25 cellular contexts compared by ENCODE assay signal in genomic region chr7:27532256-27532783, GRCh38.
A peak's percentile ranks its signal among the peaks of the same experiment; 100 is the strongest.
DNase-seq lines count a peak whose midpoint lies in the region; ATAC-seq, FAIRE-seq and TF ChIP-seq lines count a peak whose summit lies in the region.
"Had no signal": no experiment of that assay in that cellular context is flagged by ENCODE, and none has a peak within 500 bp of the region (broad histone marks: within the 10 kb centered on the region; RNA-seq: fewer than 3 reads in every experiment).

No MANE protein-coding gene starts in this region.

- peak; percentile 38 for FAIRE-seq in H54 (lab: Jason Lieb, UNC)
- no peak for FAIRE-seq in astrocyte (lab: Jason Lieb, UNC)
- FAIRE-seq: keratinocyte, small intestine had no signal

- DNase-seq in H54 (ENCODE audit: insufficient read length, low spot score): no peak
- DNase-seq in NCI-H1694 treated with DMSO at 0.1 percent for 48 hours (lab: John Stamatoyannopoulos, UW): peak; percentile 25
- DNase-seq in astrocyte (ENCODE audit: low read depth): peak; percentile 4
- peak; percentile 46 for DNase-seq in iris pigment epithelial cell (ENCODE audit: low read depth)
- DNase-seq in germinal center (ENCODE audit: low spot score): no peak
- no peak for DNase-seq in GM19238 (ENCODE audit: insufficient read length, low spot score)
- DNase-seq: activated CD4-positive, alpha-beta T cell treated with anti-CD3 and anti-CD28 coated beads, Interleukin-2, amount 10 ng/mL, durations not matched to agents 7 days and 5 days; activated effector memory CD4-positive, alpha-beta T cell treated with anti-CD3 and anti-CD28 coated beads, Interleukin-2, amount 50 U/mL, for 16 hours; activated naive CD8-positive, alpha-beta T cell treated with anti-CD3 and anti-CD28 coated beads, Interleukin-2, amount 50 U/mL, for 24 hours; activated T-cell treated with anti-CD3 and anti-CD28 coated beads, Interleukin-2, amount 50 U/mL, for 24 hours; brain microvascular endothelial cell; C1 segment of cervical spinal cord; COR-L47; GDM1; Kasumi-1; left ventricle myocardium superior; NCI-H1092; NCI-H187 treated with DMSO at 0.1 percent for 48 hours; small intestine; stimulated activated naive CD4-positive, alpha-beta T cell; SW 1271; T-helper 9 cell had no signal

- H3K9me3 Mint-ChIP-seq in astrocyte (ENCODE audit: unreplicated experiment): peaks cover 2% of the 10 kb centered on the region
- H3K9me3 Mint-ChIP-seq: activated CD4-positive, alpha-beta T cell treated with anti-CD3 and anti-CD28 coated beads, Interleukin-2, amount 10 ng/mL, durations not matched to agents 7 days and 5 days; activated naive CD8-positive, alpha-beta T cell treated with anti-CD3 and anti-CD28 coated beads, Interleukin-2, amount 50 U/mL, for 24 hours; activated T-cell treated with anti-CD3 and anti-CD28 coated beads, Interleukin-2, amount 50 U/mL, for 24 hours had no signal

- no peaks in the 10 kb centered on the region for H3K9me3 ChIP-seq in astrocyte (ENCODE audit: insufficient read depth, low read depth, low read length)

- no peak overlapping the region for H3K27ac Mint-ChIP-seq in astrocyte (ENCODE audit: unreplicated experiment)
- H3K27ac Mint-ChIP-seq: activated CD4-positive, alpha-beta T cell treated with anti-CD3 and anti-CD28 coated beads, Interleukin-2, amount 10 ng/mL, durations not matched to agents 7 days and 5 days; activated naive CD8-positive, alpha-beta T cell treated with anti-CD3 and anti-CD28 coated beads, Interleukin-2, amount 50 U/mL, for 24 hours; activated T-cell treated with anti-CD3 and anti-CD28 coated beads, Interleukin-2, amount 50 U/mL, for 24 hours; type B pancreatic cell had no signal

- no peak overlapping the region for H3K4me3 ChIP-seq in astrocyte (ENCODE audit: insufficient read depth, low read depth, low read length)

- no peaks in the 10 kb centered on the region for H3K4me1 ChIP-seq in astrocyte (ENCODE audit: insufficient read depth, low read length)

- no peak overlapping the region for H3K4me3 Mint-ChIP-seq in astrocyte (ENCODE audit: unreplicated experiment)
- H3K4me3 Mint-ChIP-seq: activated CD4-positive, alpha-beta T cell treated with anti-CD3 and anti-CD28 coated beads, Interleukin-2, amount 10 ng/mL, durations not matched to agents 7 days and 5 days; activated naive CD8-positive, alpha-beta T cell treated with anti-CD3 and anti-CD28 coated beads, Interleukin-2, amount 50 U/mL, for 24 hours; activated T-cell treated with anti-CD3 and anti-CD28 coated beads, Interleukin-2, amount 50 U/mL, for 24 hours; type B pancreatic cell had no signal

- no peaks in the 10 kb centered on the region for H4K20me1 ChIP-seq in astrocyte (ENCODE audit: insufficient read depth, low read length)

- H3K36me3 Mint-ChIP-seq in astrocyte (ENCODE audit: low read depth, unreplicated experiment): peaks cover 21% of the 10 kb centered on the region

- no peaks in the 10 kb centered on the region for H3K36me3 ChIP-seq in astrocyte (ENCODE audit: insufficient read depth, low read length)

- H3K27me3 ChIP-seq in astrocyte (ENCODE audit: insufficient read depth, low read length): no peaks in the 10 kb centered on the region
- H3K27me3 ChIP-seq: brain microvascular endothelial cell had no signal

- no peak for TF ChIP-seq POLR2A in H54 (IDR thresholded peaks at IDR 0.05; ENCODE audit: low read depth, low read length)

- H3K27ac ChIP-seq in astrocyte (ENCODE audit: low read depth, low read length): no peak overlapping the region
- H3K27ac ChIP-seq: brain microvascular endothelial cell had no signal

- H3K79me2 ChIP-seq in astrocyte (ENCODE audit: insufficient read depth, low read length): no peaks in the 10 kb centered on the region

- H3K4me1 Mint-ChIP-seq in astrocyte (ENCODE audit: low read depth, unreplicated experiment): no peaks in the 10 kb centered on the region
- H3K4me1 Mint-ChIP-seq: activated CD4-positive, alpha-beta T cell treated with anti-CD3 and anti-CD28 coated beads, Interleukin-2, amount 10 ng/mL, durations not matched to agents 7 days and 5 days; activated naive CD8-positive, alpha-beta T cell treated with anti-CD3 and anti-CD28 coated beads, Interleukin-2, amount 50 U/mL, for 24 hours had no signal

- ATAC-seq in HG02588 (IDR thresholded peaks at IDR 0.05; ENCODE audit: unreplicated experiment): no peak
- ATAC-seq: activated naive CD8-positive, alpha-beta T cell treated with anti-CD3 and anti-CD28 coated beads, Interleukin-2, amount 50 U/mL, for 24 hours; left ventricle myocardium superior had no signal

- H3K4me2 ChIP-seq in astrocyte (ENCODE audit: low read length): no peak overlapping the region

- H3K27me3 Mint-ChIP-seq in astrocyte (ENCODE audit: low read depth, unreplicated experiment): no peaks in the 10 kb centered on the region
- H3K27me3 Mint-ChIP-seq: activated CD4-positive, alpha-beta T cell treated with anti-CD3 and anti-CD28 coated beads, Interleukin-2, amount 10 ng/mL, durations not matched to agents 7 days and 5 days; activated naive CD8-positive, alpha-beta T cell treated with anti-CD3 and anti-CD28 coated beads, Interleukin-2, amount 50 U/mL, for 24 hours; activated T-cell treated with anti-CD3 and anti-CD28 coated beads, Interleukin-2, amount 50 U/mL, for 24 hours; type B pancreatic cell had no signal

- no peak overlapping the region for H2AFZ ChIP-seq in astrocyte (ENCODE audit: low read depth, low read length)

- no peak for TF ChIP-seq CTCF in astrocyte (IDR thresholded peaks at IDR 0.05; ENCODE audit: insufficient read depth, low read depth, low read length)

- H3K9ac ChIP-seq in astrocyte (ENCODE audit: low read length): no peak overlapping the region

Comparison
In these comparisons a context has a peak if more than half of its experiments do, and no peak if none do; other contexts are left out.
1. DNase-seq: peak in NCI-H1694 treated with DMSO at 0.1 percent for 48 hours (single experiment), astrocyte (single experiment) and iris pigment epithelial cell (single experiment); none in H54 (single experiment), germinal center (single experiment) and GM19238 (single experiment).